Comparison of ENCODE assay signal across 11 cellular contexts in the genomic region with DNA sequence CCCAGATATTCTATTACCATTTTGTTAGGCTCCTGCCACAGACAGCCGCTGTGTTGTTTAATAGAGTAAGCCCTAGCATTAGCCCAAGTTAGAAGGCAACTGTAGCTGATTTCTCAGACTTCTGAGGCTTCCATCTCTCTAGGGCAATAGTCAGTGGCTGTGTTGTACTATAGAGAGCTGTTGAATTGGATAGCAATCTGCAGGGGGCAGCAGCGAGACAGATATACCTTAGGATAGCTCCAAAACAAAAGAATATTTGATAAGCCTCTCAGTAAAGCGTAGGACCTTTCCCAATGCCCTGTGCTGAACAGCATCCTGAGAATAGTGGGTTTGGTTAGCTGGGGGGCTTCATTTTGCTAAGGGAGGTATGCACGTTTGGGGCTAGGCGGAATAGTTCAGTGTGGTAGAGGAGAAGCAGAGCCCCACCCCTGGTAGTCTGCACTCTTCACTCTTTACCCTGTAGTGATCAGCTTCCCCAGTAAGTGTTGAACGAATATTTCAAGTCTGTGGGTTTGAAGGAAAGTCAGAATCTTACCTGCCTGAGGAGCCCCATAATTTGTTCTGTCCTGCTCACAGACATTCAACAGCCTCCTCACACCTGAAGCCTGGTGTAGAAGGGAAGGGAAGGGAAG.
DNase-seq lines count a peak whose midpoint lies in the region; ATAC-seq and TF ChIP-seq lines count a peak whose summit lies in the region.
"Had no signal": no experiment of that assay in that cellular context is flagged by ENCODE, and none has a peak within 500 bp of the region (broad histone marks: within the 10 kb centered on the region; RNA-seq: fewer than 3 reads in every experiment).

No MANE protein-coding gene starts in this region.

- intact Hi-C loops in body of pancreas (cut with DNase I), result no loop called here
- intact Hi-C loops in naive thymus-derived CD4-positive, alpha-beta T cell (cut with micrococcal nuclease), result no loop called here

- H3K27ac ChIP-seq in body of pancreas, result no peak overlapping the region
- no peak overlapping the region for H3K27ac ChIP-seq in naive thymus-derived CD4-positive, alpha-beta T cell (ENCODE audit: low read depth, low read length)

- H3K79me2 ChIP-seq in Loucy (ENCODE audit: insufficient read depth, low read length), result no peaks in the 10 kb centered on the region

- no peaks in the 10 kb centered on the region for H3K4me1 ChIP-seq in Loucy (ENCODE audit: insufficient read depth, low read length, poor library complexity, severe bottlenecking)
- H3K4me1 ChIP-seq in body of pancreas, result no peaks in the 10 kb centered on the region
- H3K4me1 ChIP-seq in naive thymus-derived CD4-positive, alpha-beta T cell (ENCODE audit: control insufficient read depth in 2 of 2, insufficient read depth in 2 of 2, low read length in 2 of 2), result no peaks in the 10 kb centered on the region

- TF ChIP-seq POLR2A in body of pancreas (IDR thresholded peaks at IDR 0.05), result no peak

- peaks cover 0 to 5% (median 0%) of the 10 kb centered on the region in 11 donors for H3K9me3 Mint-ChIP-seq in naive thymus-derived CD4-positive, alpha-beta T cell
- H3K9me3 Mint-ChIP-seq: activated naive CD8-positive, alpha-beta T cell treated with anti-CD3 and anti-CD28 coated beads, Interleukin-2, amount 50 U/mL, for 24 hours had no signal

- no peak overlapping the region for H3K27ac Mint-ChIP-seq in naive thymus-derived CD4-positive, alpha-beta T cell
- H3K27ac Mint-ChIP-seq: activated naive CD8-positive, alpha-beta T cell treated with anti-CD3 and anti-CD28 coated beads, Interleukin-2, amount 50 U/mL, for 24 hours; memory B cell had no signal

- no peaks in the 10 kb centered on the region for H3F3A ChIP-seq in Loucy (ENCODE audit: low read depth)

- CTCF ChIA-PET in naive thymus-derived CD4-positive, alpha-beta T cell (lab: Charles Lee), result no interaction called here

- no peak overlapping the region for H2AFZ ChIP-seq in Loucy (ENCODE audit: low read length)

- H3K4me1 Mint-ChIP-seq in naive thymus-derived CD4-positive, alpha-beta T cell, result no peaks in the 10 kb centered on the region
- H3K4me1 Mint-ChIP-seq: activated naive CD8-positive, alpha-beta T cell treated with anti-CD3 and anti-CD28 coated beads, Interleukin-2, amount 50 U/mL, for 24 hours; memory B cell had no signal

- peak; percentile 55 to 74 (median 61) for DNase-seq in body of pancreas
- DNase-seq in naive thymus-derived CD4-positive, alpha-beta T cell, result no peak
- no peak for DNase-seq in central memory CD4-positive, alpha-beta T cell
- DNase-seq: activated naive CD8-positive, alpha-beta T cell treated with anti-CD3 and anti-CD28 coated beads, Interleukin-2, amount 50 U/mL, for 24 hours; GOT3; NCI-H446 treated with DMSO at 0.1 percent for 48 hours had no signal

- POLR2A ChIA-PET in naive thymus-derived CD4-positive, alpha-beta T cell (lab: Charles Lee), result no interaction called here

- H4K20me1 ChIP-seq in Loucy (ENCODE audit: insufficient read depth, low read length, poor library complexity, severe bottlenecking), result no peaks in the 10 kb centered on the region

- peak; percentile 51 for TF ChIP-seq CTCF in GM12873 (IDR thresholded peaks at IDR 0.05; ENCODE audit: insufficient read depth, low read depth, low read length, missing control alignments)
- TF ChIP-seq CTCF in Loucy (conservative IDR thresholded peaks at IDR 0.05; ENCODE audit: low read length), result peak; percentile 55
- peak in 5 of 7 experiments; percentile 12 to 42 (median 27) for TF ChIP-seq CTCF in body of pancreas (IDR thresholded peaks at IDR 0.05)

- H3K4me3 Mint-ChIP-seq in naive thymus-derived CD4-positive, alpha-beta T cell, result no peak overlapping the region
- H3K4me3 Mint-ChIP-seq: activated naive CD8-positive, alpha-beta T cell treated with anti-CD3 and anti-CD28 coated beads, Interleukin-2, amount 50 U/mL, for 24 hours; memory B cell had no signal

- no peaks in the 10 kb centered on the region for H3K9me2 ChIP-seq in Loucy (replicated peaks; ENCODE audit: low read depth, low read length)

- H3K36me3 ChIP-seq in Loucy (ENCODE audit: insufficient read depth, low read length), result no peaks in the 10 kb centered on the region
- H3K36me3 ChIP-seq in body of pancreas (replicated peaks in 1 of 2; ENCODE audit: insufficient read depth in 1 of 2, low read depth in 2 of 2), result no peaks in the 10 kb centered on the region
- no peaks in the 10 kb centered on the region for H3K36me3 ChIP-seq in naive thymus-derived CD4-positive, alpha-beta T cell (ENCODE audit: control insufficient read depth in 2 of 3, insufficient read depth in 3 of 3, low read length in 3 of 3)

- no peak overlapping the region for H3K4me2 ChIP-seq in Loucy (ENCODE audit: low read depth, low read length, poor library complexity, severe bottlenecking)

- 37 to 40% methylated on average over 6 of the region's 6 CpGs for WGBS in body of pancreas, 2 donors

- ATAC-seq in body of pancreas (no peak), HG02852 (IDR thresholded peaks at IDR 0.05; ENCODE audit: unreplicated experiment) (no peak), GM21526 (IDR thresholded peaks at IDR 0.05; ENCODE audit: low FRiP score, unreplicated experiment) (no peak)
- peak; percentile 31 for ATAC-seq in naive thymus-derived CD4-positive, alpha-beta T cell
- ATAC-seq: activated naive CD8-positive, alpha-beta T cell treated with anti-CD3 and anti-CD28 coated beads, Interleukin-2, amount 50 U/mL, for 24 hours had no signal

- no peaks in the 10 kb centered on the region for H3K36me3 Mint-ChIP-seq in naive thymus-derived CD4-positive, alpha-beta T cell
- H3K36me3 Mint-ChIP-seq: memory B cell had no signal

- H3K27me3 ChIP-seq in Loucy (ENCODE audit: insufficient read depth, low read length, poor library complexity, severe bottlenecking) (no peaks in the 10 kb centered on the region), body of pancreas (no peaks in the 10 kb centered on the region)
- H3K27me3 ChIP-seq in naive thymus-derived CD4-positive, alpha-beta T cell (ENCODE audit: control insufficient read depth in 2 of 2, insufficient read depth in 2 of 2, low read length in 2 of 2), result no peaks in the 10 kb centered on the region

- H3K27me3 Mint-ChIP-seq in naive thymus-derived CD4-positive, alpha-beta T cell, result peaks cover 0 to 34% (median 11%) of the 10 kb centered on the region in 5 donors

- no peak overlapping the region for H3K9ac ChIP-seq in Loucy (ENCODE audit: low read depth, low read length, poor library complexity, severe bottlenecking)

- H3K4me3 ChIP-seq in Loucy (ENCODE audit: low read length, poor library complexity, severe bottlenecking) (no peak overlapping the region), body of pancreas (no peak overlapping the region)
- H3K4me3 ChIP-seq in naive thymus-derived CD4-positive, alpha-beta T cell (ENCODE audit: low read length), result no peak overlapping the region

- H3K9me3 ChIP-seq in Loucy (ENCODE audit: insufficient read depth, low read depth, low read length) (no peaks in the 10 kb centered on the region), body of pancreas (no peaks in the 10 kb centered on the region)
- H3K9me3 ChIP-seq in naive thymus-derived CD4-positive, alpha-beta T cell (ENCODE audit: control insufficient read depth in 2 of 3, low read length in 3 of 3), result no peaks in the 10 kb centered on the region

Comparison
In these comparisons a context has a peak if more than half of its experiments do, and no peak if none do; other contexts are left out.
1. DNase-seq: peak in body of pancreas (4 of 4); none in naive thymus-derived CD4-positive, alpha-beta T cell (0 of 9) and central memory CD4-positive, alpha-beta T cell (single experiment).
2. Peak in every context shown above with its lines, with median percentiles within 50 percentile points of each other: CTCF ChIP-seq.